In the genomic region with DNA sequence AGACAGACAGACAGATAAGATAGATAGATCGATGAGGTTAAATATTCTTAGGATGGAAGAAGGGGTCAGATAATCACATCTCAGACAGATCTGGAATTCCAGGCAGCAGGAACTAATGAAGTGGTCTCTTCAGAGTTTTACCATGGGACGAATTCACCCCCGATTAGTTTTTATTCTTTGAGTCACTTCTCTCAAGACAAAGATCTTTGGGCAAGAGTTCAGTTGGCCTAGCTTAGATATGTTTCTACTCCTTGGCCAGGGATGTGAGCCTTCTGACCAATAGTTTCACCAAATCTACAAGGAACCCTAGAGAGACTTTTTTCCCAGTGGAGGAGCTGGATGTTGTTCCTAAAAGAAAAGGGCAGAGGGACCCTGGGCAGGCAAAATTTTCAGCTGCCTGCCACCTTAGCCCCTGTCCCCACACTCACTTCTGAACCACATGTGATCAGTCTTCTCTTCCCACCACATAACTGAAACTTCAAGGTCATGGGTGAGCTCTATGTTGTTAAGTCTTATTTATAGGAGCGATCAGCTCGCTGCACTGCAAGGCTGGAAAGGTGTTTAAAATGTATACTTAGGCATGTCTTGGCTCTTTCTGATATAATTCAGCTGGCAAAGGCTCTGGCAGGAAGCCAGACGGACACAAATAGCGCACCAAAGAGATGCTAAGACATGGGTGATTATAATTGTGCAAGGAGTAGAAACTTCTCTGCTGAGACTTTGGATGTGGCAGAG, we compare ENCODE assay signal across 11 cellular contexts.
DNase-seq lines count a peak whose midpoint lies in the region; ATAC-seq lines count a peak whose summit lies in the region.
"Had no signal": no experiment of that assay in that cellular context is flagged by ENCODE, and none has a peak within 500 bp of the region (broad histone marks: within the 10 kb centered on the region; RNA-seq: fewer than 3 reads in every experiment).

No MANE protein-coding gene starts in this region.

- 45 to 51% methylated on average over 7 of the region's 7 CpGs for WGBS in esophagus, 2 donors

- peak; percentile 49 for ATAC-seq in HG03378 (IDR thresholded peaks at IDR 0.05; ENCODE audit: unreplicated experiment)

- no peak overlapping the region for H3K4me3 Mint-ChIP-seq in activated T-cell treated with anti-CD3 and anti-CD28 coated beads, Interleukin-2, amount 50 U/mL, for 24 hours
- H3K4me3 Mint-ChIP-seq: WTC11 had no signal

- peaks cover 0 to 2% of the 10 kb centered on the region in 2 donors for H3K4me1 ChIP-seq in esophagus (ENCODE audit: control insufficient read depth in 2 of 2, insufficient read depth in 2 of 2, low read length in 1 of 2)
- H3K4me1 ChIP-seq in stomach smooth muscle (ENCODE audit: control insufficient read depth, insufficient read depth, low read length), result peaks cover 15% of the 10 kb centered on the region

- H3K9me3 Mint-ChIP-seq in activated T-cell treated with anti-CD3 and anti-CD28 coated beads, Interleukin-2, amount 50 U/mL, for 24 hours, result no peaks in the 10 kb centered on the region
- H3K9me3 Mint-ChIP-seq: WTC11 had no signal

- H3K27ac Mint-ChIP-seq in activated T-cell treated with anti-CD3 and anti-CD28 coated beads, Interleukin-2, amount 50 U/mL, for 24 hours, result no peak overlapping the region
- H3K27ac Mint-ChIP-seq: WTC11 had no signal

- H3K27me3 ChIP-seq in esophagus (ENCODE audit: control insufficient read depth in 1 of 2, insufficient read depth in 2 of 2, low read length in 2 of 2), result no peaks in the 10 kb centered on the region
- H3K27me3 ChIP-seq in stomach smooth muscle (ENCODE audit: control insufficient read depth in 1 of 2, insufficient read depth in 2 of 2, low read length in 2 of 2), result peaks cover 0 to 2% of the 10 kb centered on the region in 2 donors

- H3K36me3 ChIP-seq in esophagus (ENCODE audit: control insufficient read depth in 2 of 2, insufficient read depth in 2 of 2, low read length in 1 of 2), result no peaks in the 10 kb centered on the region
- H3K36me3 ChIP-seq in stomach smooth muscle (ENCODE audit: control insufficient read depth in 2 of 2, insufficient read depth in 2 of 2, low read length in 2 of 2), result no peaks in the 10 kb centered on the region

- no peaks in the 10 kb centered on the region for H3K36me3 Mint-ChIP-seq in activated T-cell treated with anti-CD3 and anti-CD28 coated beads, Interleukin-2, amount 50 U/mL, for 24 hours (ENCODE audit: low read depth)
- H3K36me3 Mint-ChIP-seq: WTC11 had no signal

- H3K4me3 ChIP-seq in esophagus (ENCODE audit: low read depth in 1 of 2, low read length in 2 of 2) (no peak overlapping the region), stomach smooth muscle (ENCODE audit: low read length in 2 of 2) (no peak overlapping the region)

- H3K27me3 Mint-ChIP-seq in activated T-cell treated with anti-CD3 and anti-CD28 coated beads, Interleukin-2, amount 50 U/mL, for 24 hours, result no peaks in the 10 kb centered on the region

- no peak overlapping the region for H3K9ac ChIP-seq in stomach smooth muscle (ENCODE audit: low read length in 2 of 2)

- H3K9me3 ChIP-seq in esophagus (ENCODE audit: control insufficient read depth in 2 of 2, insufficient read depth in 1 of 2, low read depth in 1 of 2, low read length in 1 of 2) (no peaks in the 10 kb centered on the region), stomach smooth muscle (ENCODE audit: control insufficient read depth in 2 of 2, low read length in 2 of 2) (no peaks in the 10 kb centered on the region)

- H3K4me1 Mint-ChIP-seq in activated T-cell treated with anti-CD3 and anti-CD28 coated beads, Interleukin-2, amount 50 U/mL, for 24 hours (ENCODE audit: low read depth), result peaks cover 14% of the 10 kb centered on the region

- peak overlapping the region; percentile 29 to 42 for H3K27ac ChIP-seq in esophagus (ENCODE audit: low read depth in 2 of 2, low read length in 1 of 2)
- H3K27ac ChIP-seq in stomach smooth muscle (ENCODE audit: low read length), result peak overlapping the region; percentile 31

- DNase-seq in DMS79 treated with DMSO at 0.1 percent for 48 hours (lab: John Stamatoyannopoulos, UW) (peak; percentile 3), DMS79 (lab: John Stamatoyannopoulos, UW) (no peak), COR-L47 (lab: John Stamatoyannopoulos, UW) (no peak), kidney tubule cell (ENCODE audit: low spot score) (no peak)
- no peak for DNase-seq in activated T-cell treated with anti-CD3 and anti-CD28 coated beads, Interleukin-2, amount 50 U/mL, for 24 hours
- DNase-seq: 8988T, NCI-H187 treated with DMSO at 0.1 percent for 48 hours had no signal
